Comparison of ENCODE assay signal across 1 cellular context in the genomic region with DNA sequence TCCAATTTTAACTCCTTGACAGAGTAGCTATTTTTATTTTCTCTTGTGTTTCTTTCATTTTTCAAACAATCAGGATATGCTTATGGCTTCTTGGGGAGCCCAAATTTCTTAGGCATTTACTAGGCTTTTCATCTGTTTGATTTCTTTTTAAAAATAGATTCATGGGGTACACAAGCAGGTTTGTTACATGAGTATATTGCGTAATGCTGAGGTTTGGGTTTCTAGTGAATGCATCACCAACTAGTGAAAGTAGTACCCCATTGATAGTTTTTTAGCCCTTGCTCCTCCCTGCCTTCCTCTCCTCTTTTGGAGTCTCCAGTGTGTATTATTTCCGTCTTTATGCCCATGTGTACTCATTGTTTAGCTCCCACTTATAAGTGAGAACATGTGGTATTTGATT.
TF ChIP-seq lines count a peak whose summit lies in the region.

No MANE protein-coding gene starts in this region.

TF ChIP-seq in GM23338, 12 proteins besides CTCF, POLR2A, EP300 and RAD21 (continued from another document):
- no peak for TF ChIP-seq JUNB (IDR thresholded peaks at IDR 0.05; ENCODE audit: unreplicated experiment)
- TF ChIP-seq ZNF114 (CRISPR knock-in tag; IDR thresholded peaks at IDR 0.05) = no peak
- TF ChIP-seq, protein P1, sequence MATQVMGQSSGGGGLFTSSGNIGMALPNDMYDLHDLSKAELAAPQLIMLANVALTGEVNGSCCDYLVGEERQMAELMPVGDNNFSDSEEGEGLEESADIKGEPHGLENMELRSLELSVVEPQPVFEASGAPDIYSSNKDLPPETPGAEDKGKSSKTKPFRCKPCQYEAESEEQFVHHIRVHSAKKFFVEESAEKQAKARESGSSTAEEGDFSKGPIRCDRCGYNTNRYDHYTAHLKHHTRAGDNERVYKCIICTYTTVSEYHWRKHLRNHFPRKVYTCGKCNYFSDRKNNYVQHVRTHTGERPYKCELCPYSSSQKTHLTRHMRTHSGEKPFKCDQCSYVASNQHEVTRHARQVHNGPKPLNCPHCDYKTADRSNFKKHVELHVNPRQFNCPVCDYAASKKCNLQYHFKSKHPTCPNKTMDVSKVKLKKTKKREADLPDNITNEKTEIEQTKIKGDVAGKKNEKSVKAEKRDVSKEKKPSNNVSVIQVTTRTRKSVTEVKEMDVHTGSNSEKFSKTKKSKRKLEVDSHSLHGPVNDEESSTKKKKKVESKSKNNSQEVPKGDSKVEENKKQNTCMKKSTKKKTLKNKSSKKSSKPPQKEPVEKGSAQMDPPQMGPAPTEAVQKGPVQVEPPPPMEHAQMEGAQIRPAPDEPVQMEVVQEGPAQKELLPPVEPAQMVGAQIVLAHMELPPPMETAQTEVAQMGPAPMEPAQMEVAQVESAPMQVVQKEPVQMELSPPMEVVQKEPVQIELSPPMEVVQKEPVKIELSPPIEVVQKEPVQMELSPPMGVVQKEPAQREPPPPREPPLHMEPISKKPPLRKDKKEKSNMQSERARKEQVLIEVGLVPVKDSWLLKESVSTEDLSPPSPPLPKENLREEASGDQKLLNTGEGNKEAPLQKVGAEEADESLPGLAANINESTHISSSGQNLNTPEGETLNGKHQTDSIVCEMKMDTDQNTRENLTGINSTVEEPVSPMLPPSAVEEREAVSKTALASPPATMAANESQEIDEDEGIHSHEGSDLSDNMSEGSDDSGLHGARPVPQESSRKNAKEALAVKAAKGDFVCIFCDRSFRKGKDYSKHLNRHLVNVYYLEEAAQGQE (IDR thresholded peaks at IDR 0.05; ENCODE audit: unreplicated experiment) = no peak
TF ChIP-seq in GM23338: peak in this region for 0.
